In genomic region chr11:1978865-1979473, GRCh38 we compare ENCODE assay signal across 16 cellular contexts. TPM values are rescaled to one million over a fixed set of nuclear protein-coding genes. Genes with fewer than 3 reads are reported as not detected.
DNase-seq lines count a peak whose midpoint lies in the region; ATAC-seq and TF ChIP-seq lines count a peak whose summit lies in the region.
"Had no signal": no experiment of that assay in that cellular context is flagged by ENCODE, and none has a peak within 500 bp of the region (broad histone marks: within the 10 kb centered on the region; RNA-seq: fewer than 3 reads in every experiment).

No MANE protein-coding gene starts in this region.

- H3K4me1 ChIP-seq in lower lobe of right lung: no peaks in the 10 kb centered on the region

- H3K4me3 Mint-ChIP-seq in activated naive CD8-positive, alpha-beta T cell treated with anti-CD3 and anti-CD28 coated beads, Interleukin-2, amount 10 ng/mL, durations not matched to agents 7 days and 5 days: no peak overlapping the region
- H3K4me3 Mint-ChIP-seq in activated naive CD8-positive, alpha-beta T cell treated with anti-CD3 and anti-CD28 coated beads, Interleukin-2, amount 50 U/mL, for 24 hours: no peak overlapping the region
- H3K4me3 Mint-ChIP-seq in WTC11: no peak overlapping the region
- H3K4me3 Mint-ChIP-seq in stimulated activated effector memory CD8-positive, alpha-beta T cell treated with anti-CD3 and anti-CD28 coated beads, Interleukin-12 subunit alpha, Interleukin-12 subunit beta, amount 100 ng/mL, for 72 hours: no peak overlapping the region

- H3K9me3 Mint-ChIP-seq in activated naive CD8-positive, alpha-beta T cell treated with anti-CD3 and anti-CD28 coated beads, Interleukin-2, amount 10 ng/mL, durations not matched to agents 7 days and 5 days: no peaks in the 10 kb centered on the region
- no peaks in the 10 kb centered on the region for H3K9me3 Mint-ChIP-seq in activated naive CD8-positive, alpha-beta T cell treated with anti-CD3 and anti-CD28 coated beads, Interleukin-2, amount 50 U/mL, for 24 hours
- H3K9me3 Mint-ChIP-seq in WTC11: no peaks in the 10 kb centered on the region
- no peaks in the 10 kb centered on the region for H3K9me3 Mint-ChIP-seq in stimulated activated effector memory CD8-positive, alpha-beta T cell treated with anti-CD3 and anti-CD28 coated beads, Interleukin-12 subunit alpha, Interleukin-12 subunit beta, amount 100 ng/mL, for 72 hours

- no peaks in the 10 kb centered on the region for H3K27me3 Mint-ChIP-seq in activated naive CD8-positive, alpha-beta T cell treated with anti-CD3 and anti-CD28 coated beads, Interleukin-2, amount 10 ng/mL, durations not matched to agents 7 days and 5 days
- H3K27me3 Mint-ChIP-seq in activated naive CD8-positive, alpha-beta T cell treated with anti-CD3 and anti-CD28 coated beads, Interleukin-2, amount 50 U/mL, for 24 hours: no peaks in the 10 kb centered on the region
- no peaks in the 10 kb centered on the region for H3K27me3 Mint-ChIP-seq in WTC11 (ENCODE audit: low read depth)

- no peak for ATAC-seq in activated naive CD8-positive, alpha-beta T cell treated with anti-CD3 and anti-CD28 coated beads, Interleukin-2, amount 10 ng/mL, durations not matched to agents 7 days and 5 days (ENCODE audit: low read depth)
- ATAC-seq in activated naive CD8-positive, alpha-beta T cell treated with anti-CD3 and anti-CD28 coated beads, Interleukin-2, amount 50 U/mL, for 24 hours: no peak
- ATAC-seq in WTC11: peak; percentile 39; the same call in 1 of the 2 replicates
- peak in 1 of 2 donors; percentile 13 for ATAC-seq in lower lobe of right lung
- ATAC-seq in stimulated activated effector memory CD8-positive, alpha-beta T cell treated with anti-CD3 and anti-CD28 coated beads, Interleukin-12 subunit alpha, Interleukin-12 subunit beta, amount 100 ng/mL, for 72 hours: peak; percentile 45
- no peak for ATAC-seq in GM19328 (IDR thresholded peaks at IDR 0.05; ENCODE audit: unreplicated experiment)

- intact Hi-C loops in lower lobe of right lung (cut with DNase I): no loop called here

- CTCF ChIA-PET in WTC11 (lab: Charles Lee): no interaction called here

- no peak overlapping the region for H3K27ac Mint-ChIP-seq in activated naive CD8-positive, alpha-beta T cell treated with anti-CD3 and anti-CD28 coated beads, Interleukin-2, amount 10 ng/mL, durations not matched to agents 7 days and 5 days
- H3K27ac Mint-ChIP-seq in activated naive CD8-positive, alpha-beta T cell treated with anti-CD3 and anti-CD28 coated beads, Interleukin-2, amount 50 U/mL, for 24 hours: no peak overlapping the region
- no peak overlapping the region for H3K27ac Mint-ChIP-seq in WTC11
- H3K27ac Mint-ChIP-seq in stimulated activated effector memory CD8-positive, alpha-beta T cell treated with anti-CD3 and anti-CD28 coated beads, Interleukin-12 subunit alpha, Interleukin-12 subunit beta, amount 100 ng/mL, for 72 hours: no peak overlapping the region

- POLR2A ChIA-PET in activated naive CD8-positive, alpha-beta T cell treated with anti-CD3 and anti-CD28 coated beads, Interleukin-2, amount 10 ng/mL, durations not matched to agents 7 days and 5 days (lab: Charles Lee): interaction anchor here (0.6 kb wide), 1 partner anchor 1026 kb away, joined by 5 read pairs; no protein-coding TSS in a partner anchor
- POLR2A ChIA-PET in WTC11 (lab: Charles Lee): no interaction called here

- H3K36me3 Mint-ChIP-seq in activated naive CD8-positive, alpha-beta T cell treated with anti-CD3 and anti-CD28 coated beads, Interleukin-2, amount 10 ng/mL, durations not matched to agents 7 days and 5 days: no peaks in the 10 kb centered on the region
- no peaks in the 10 kb centered on the region for H3K36me3 Mint-ChIP-seq in activated naive CD8-positive, alpha-beta T cell treated with anti-CD3 and anti-CD28 coated beads, Interleukin-2, amount 50 U/mL, for 24 hours (ENCODE audit: low read depth)
- no peaks in the 10 kb centered on the region for H3K36me3 Mint-ChIP-seq in WTC11
- no peaks in the 10 kb centered on the region for H3K36me3 Mint-ChIP-seq in stimulated activated effector memory CD8-positive, alpha-beta T cell treated with anti-CD3 and anti-CD28 coated beads, Interleukin-12 subunit alpha, Interleukin-12 subunit beta, amount 100 ng/mL, for 72 hours

- TF ChIP-seq CTCF in WTC11 (IDR thresholded peaks at IDR 0.05): no peak
- no peak for TF ChIP-seq CTCF in lower lobe of right lung (IDR thresholded peaks at IDR 0.05)

- H3K4me3 ChIP-seq in lower lobe of right lung: no peak overlapping the region
- H3K4me3 ChIP-seq: GM23248 had no signal

- DNase-seq in activated naive CD8-positive, alpha-beta T cell treated with anti-CD3 and anti-CD28 coated beads, Interleukin-2, amount 10 ng/mL, durations not matched to agents 7 days and 5 days: peak; percentile 2
- no peak for DNase-seq in activated naive CD8-positive, alpha-beta T cell treated with anti-CD3 and anti-CD28 coated beads, Interleukin-2, amount 50 U/mL, for 24 hours
- DNase-seq in WTC11 (ENCODE audit: low spot score) (no peak), lower lobe of right lung (peak; percentile 7), NCI-H774 (lab: John Stamatoyannopoulos, UW) (no peak), COR-L47 (lab: John Stamatoyannopoulos, UW) (no peak)
- DNase-seq in stimulated activated effector memory CD8-positive, alpha-beta T cell treated with anti-CD3 and anti-CD28 coated beads, Interleukin-12 subunit alpha, Interleukin-12 subunit beta, amount 100 ng/mL, for 72 hours (ENCODE audit: low spot score in 2 of 2): peak in 1 of 2 donors; percentile 10
- DNase-seq: DMS79 treated with DMSO at 0.1 percent for 48 hours, GM23248, NCI-H1092, NCI-H2227 treated with DMSO at 0.1 percent for 48 hours, NCI-H526 treated with DMSO at 0.1 percent for 48 hours had no signal

- H3K27me3 ChIP-seq in lower lobe of right lung (ENCODE audit: low read depth): no peaks in the 10 kb centered on the region

- H3K27ac ChIP-seq in lower lobe of right lung: no peak overlapping the region
- H3K27ac ChIP-seq: GM23248, HL-60, KMS-11 had no signal

- H3K36me3 ChIP-seq in lower lobe of right lung: no peaks in the 10 kb centered on the region

- no peaks in the 10 kb centered on the region for H3K4me1 Mint-ChIP-seq in activated naive CD8-positive, alpha-beta T cell treated with anti-CD3 and anti-CD28 coated beads, Interleukin-2, amount 10 ng/mL, durations not matched to agents 7 days and 5 days
- H3K4me1 Mint-ChIP-seq in activated naive CD8-positive, alpha-beta T cell treated with anti-CD3 and anti-CD28 coated beads, Interleukin-2, amount 50 U/mL, for 24 hours: no peaks in the 10 kb centered on the region
- no peaks in the 10 kb centered on the region for H3K4me1 Mint-ChIP-seq in WTC11
- H3K4me1 Mint-ChIP-seq in stimulated activated effector memory CD8-positive, alpha-beta T cell treated with anti-CD3 and anti-CD28 coated beads, Interleukin-12 subunit alpha, Interleukin-12 subunit beta, amount 100 ng/mL, for 72 hours: no peaks in the 10 kb centered on the region

- no peaks in the 10 kb centered on the region for H3K9me3 ChIP-seq in lower lobe of right lung

TF ChIP-seq in WTC11, 78 proteins besides CTCF, POLR2A, EP300 and RAD21 (continues in another document):
- no peak for TF ChIP-seq ZNF425 (CRISPR knock-in tag; conservative IDR thresholded peaks at IDR 0.05)
- TF ChIP-seq ERG (CRISPR knock-in tag; IDR thresholded peaks at IDR 0.05): no peak

RNA-seq across cellular contexts. Expression of gene H19, which starts 18.7 kb away (rescaled TPM):
- not detected for total RNA-seq in activated naive CD8-positive, alpha-beta T cell treated with anti-CD3 and anti-CD28 coated beads, Interleukin-2, amount 10 ng/mL, durations not matched to agents 7 days and 5 days
- 9.8 to 12.7 TPM (median 11.7 TPM) in 3 replicates for total RNA-seq in WTC11 (2021)
- total RNA-seq in lower lobe of right lung: 87.6 TPM

RNA-seq across cellular contexts. Expression of gene MRPL23, which starts 31.8 kb away (rescaled TPM):
- total RNA-seq in activated naive CD8-positive, alpha-beta T cell treated with anti-CD3 and anti-CD28 coated beads, Interleukin-2, amount 10 ng/mL, durations not matched to agents 7 days and 5 days: 10 to 100 TPM; 76.2 to 77.7 TPM
- 59.4 to 73.0 TPM (median 61.0 TPM) in 3 replicates for total RNA-seq in WTC11 (2021)
- 59.2 TPM for total RNA-seq in lower lobe of right lung

RNA-seq across cellular contexts. Expression of gene TNNT3, which starts 59.5 kb away (rescaled TPM):
- 10 to 100 TPM; 13.7 to 16.7 TPM for total RNA-seq in activated naive CD8-positive, alpha-beta T cell treated with anti-CD3 and anti-CD28 coated beads, Interleukin-2, amount 10 ng/mL, durations not matched to agents 7 days and 5 days
- not detected in 3 replicates for total RNA-seq in WTC11 (2021)
- total RNA-seq in lower lobe of right lung: 4.7 TPM
- total RNA-seq: GM23248, MCF 10A had no signal

Comparison
In these comparisons a context has a peak if more than half of its experiments do, and no peak if none do; other contexts are left out.
1. DNase-seq: peak in activated naive CD8-positive, alpha-beta T cell treated with anti-CD3 and anti-CD28 coated beads, Interleukin-2, amount 10 ng/mL, durations not matched to agents 7 days and 5 days (single experiment) and lower lobe of right lung (single experiment); none in activated naive CD8-positive, alpha-beta T cell treated with anti-CD3 and anti-CD28 coated beads, Interleukin-2, amount 50 U/mL, for 24 hours (single experiment), WTC11 (single experiment), NCI-H774 (single experiment) and COR-L47 (single experiment).
2. ATAC-seq: peak in WTC11 (single experiment) and stimulated activated effector memory CD8-positive, alpha-beta T cell treated with anti-CD3 and anti-CD28 coated beads, Interleukin-12 subunit alpha, Interleukin-12 subunit beta, amount 100 ng/mL, for 72 hours (single experiment); none in activated naive CD8-positive, alpha-beta T cell treated with anti-CD3 and anti-CD28 coated beads, Interleukin-2, amount 10 ng/mL, durations not matched to agents 7 days and 5 days (single experiment), activated naive CD8-positive, alpha-beta T cell treated with anti-CD3 and anti-CD28 coated beads, Interleukin-2, amount 50 U/mL, for 24 hours (single experiment) and GM19328 (single experiment).
3. RNA of gene H19, which starts 18.7 kb away (total RNA-seq): 87.6 TPM in lower lobe of right lung (single experiment) and 9.8 to 12.7 TPM in WTC11; not detected in activated naive CD8-positive, alpha-beta T cell treated with anti-CD3 and anti-CD28 coated beads, Interleukin-2, amount 10 ng/mL, durations not matched to agents 7 days and 5 days; every median in the first group is over 10 times any median in the second.